10 cellular contexts compared by ENCODE assay signal in the genomic region with DNA sequence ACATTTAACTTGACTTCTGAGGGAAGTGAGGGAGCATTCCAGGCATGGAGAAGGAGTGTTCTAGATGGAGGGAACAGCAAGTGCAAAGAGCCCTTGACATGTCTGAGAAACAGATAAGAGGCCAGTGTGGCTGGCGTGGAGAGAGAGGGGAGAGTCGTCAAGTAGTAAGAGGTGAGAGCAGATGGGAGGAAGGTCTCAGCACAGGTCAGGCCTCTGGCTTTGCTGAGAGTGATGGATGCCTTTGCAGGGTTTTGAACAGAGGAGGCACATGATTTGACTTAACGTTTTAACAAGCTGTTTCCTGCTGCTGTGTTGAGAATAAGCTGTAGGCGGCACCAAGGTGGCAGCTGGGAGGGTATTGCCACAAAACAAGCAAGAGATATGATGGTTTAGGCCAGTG.
DNase-seq lines count a peak whose midpoint lies in the region; ATAC-seq and TF ChIP-seq lines count a peak whose summit lies in the region.
"Had no signal": no experiment of that assay in that cellular context is flagged by ENCODE, and none has a peak within 500 bp of the region (broad histone marks: within the 10 kb centered on the region; RNA-seq: fewer than 3 reads in every experiment).

No MANE protein-coding gene starts in this region.

- TF ChIP-seq CTCF in OCI-LY7 (conservative IDR thresholded peaks at IDR 0.05; ENCODE audit: low read length): no peak
- TF ChIP-seq CTCF in fibroblast of lung (conservative IDR thresholded peaks at IDR 0.05 in 1 of 2, IDR thresholded peaks at IDR 0.05 in 1 of 2; ENCODE audit: low read depth in 1 of 2, low read length in 2 of 2): no peak
- TF ChIP-seq CTCF in spleen (IDR thresholded peaks at IDR 0.05 in 8 of 11, conservative IDR thresholded peaks at IDR 0.05 in 3 of 11): peak in 1 of 11 experiments; percentile 11

- H2AFZ ChIP-seq in OCI-LY7 (ENCODE audit: low read length) (no peak overlapping the region), fibroblast of lung (ENCODE audit: low read length) (no peak overlapping the region)

- no peak overlapping the region for H3K4me3 ChIP-seq in OCI-LY7 (ENCODE audit: low read depth, low read length, poor library complexity, severe bottlenecking)
- H3K4me3 ChIP-seq in fibroblast of lung (replicated peaks in 1 of 4; ENCODE audit: control extremely low read depth in 1 of 4, insufficient read depth in 1 of 4, low read depth in 3 of 4, low read length in 4 of 4): no peak overlapping the region
- H3K4me3 ChIP-seq in spleen: no peak overlapping the region

- H3K36me3 ChIP-seq in OCI-LY7 (ENCODE audit: insufficient read depth, low read length) (peaks cover 9% of the 10 kb centered on the region; the same call in 1 of the 2 replicates), fibroblast of lung (ENCODE audit: control insufficient read depth, insufficient read depth, low read length) (no peaks in the 10 kb centered on the region), spleen (peaks cover 0 to 7% (median 0%) of the 10 kb centered on the region in 6 donors)
- H3K36me3 ChIP-seq: neutrophil had no signal

- CTCF ChIA-PET in OCI-LY7 (lab: Charles Lee; ENCODE audit: unreplicated experiment): no interaction called here

- BruUV-seq in OCI-LY7 (replicated peaks; lab: Mats Ljungman, UMichigan): no TSS peak

- H3K27ac ChIP-seq in OCI-LY7 (ENCODE audit: low read depth, low read length, poor library complexity, severe bottlenecking) (no peak overlapping the region), fibroblast of lung (ENCODE audit: insufficient read depth, low read length) (peak overlapping the region; percentile 70), spleen (peak overlapping the region in 6 of 8 donors; percentile 32 to 53 (median 46))
- H3K27ac ChIP-seq: neutrophil had no signal

- H3K9ac ChIP-seq in fibroblast of lung (ENCODE audit: insufficient read depth, low read length): no peak overlapping the region

- TF ChIP-seq POLR2A in spleen (IDR thresholded peaks at IDR 0.05): no peak

- DNase-seq in ELR (ENCODE audit: low read depth) (peak; percentile 38), OCI-LY7 (ENCODE audit: low spot score) (peak; percentile 5), fibroblast of lung (ENCODE audit: low read depth in 2 of 2) (peak in 1 of 2 donors; percentile 30), spleen (no peak), HPDE6-E6E7 (ENCODE audit: extremely low spot score) (no peak), NCI-H2107 (lab: John Stamatoyannopoulos, UW) (no peak)
- DNase-seq: effector CD4-positive, alpha-beta T cell had no signal

- no peak for ATAC-seq in HG02870 (IDR thresholded peaks at IDR 0.05; ENCODE audit: unreplicated experiment)
- no peak for ATAC-seq in GM18498 (IDR thresholded peaks at IDR 0.05; ENCODE audit: unreplicated experiment)

- H3K9me3 ChIP-seq in OCI-LY7 (ENCODE audit: low read length) (peaks cover 12% of the 10 kb centered on the region; the same call in 1 of the 2 replicates), fibroblast of lung (ENCODE audit: control insufficient read depth, insufficient read depth, low read depth, low read length) (no peaks in the 10 kb centered on the region), spleen (peaks cover 3 to 18% (median 15%) of the 10 kb centered on the region in 8 donors)
- H3K9me3 ChIP-seq: neutrophil had no signal

- no peaks in the 10 kb centered on the region for H3K79me2 ChIP-seq in OCI-LY7 (ENCODE audit: insufficient read depth, low read depth, low read length)
- H3K79me2 ChIP-seq in fibroblast of lung (ENCODE audit: control insufficient read depth, insufficient read depth, low read length): peaks cover 23% of the 10 kb centered on the region

- H3K27me3 ChIP-seq in fibroblast of lung (ENCODE audit: control insufficient read depth, insufficient read depth, low read length) (no peaks in the 10 kb centered on the region), spleen (replicated peaks in 1 of 7) (no peaks in the 10 kb centered on the region)
- H3K27me3 ChIP-seq: neutrophil had no signal

- 0 out of 2 replicates have a peak, but pooled peaks cover 2% of the 10 kb centered on the region for H3K9me2 ChIP-seq in OCI-LY7 (ENCODE audit: insufficient read depth, low read length)

- H3K4me1 ChIP-seq in OCI-LY7 (ENCODE audit: insufficient read depth, low read length, poor library complexity, severe bottlenecking) (no peaks in the 10 kb centered on the region), fibroblast of lung (ENCODE audit: control insufficient read depth, extremely low read depth, insufficient read depth, low read length) (peaks cover 30% of the 10 kb centered on the region), spleen (peaks cover 0 to 71% (median 34%) of the 10 kb centered on the region in 6 donors)

- WGBS in spleen, 5 donors: 29 to 41% (median 39%) methylated on average over 4 of the region's 4 CpGs

- POLR2A ChIA-PET in OCI-LY7 (lab: Charles Lee): no interaction called here

- H3K4me2 ChIP-seq in OCI-LY7 (ENCODE audit: low read length): no peak overlapping the region
- peak overlapping the region; percentile 60 for H3K4me2 ChIP-seq in fibroblast of lung (ENCODE audit: extremely low read depth, insufficient read depth, low read length)

- intact Hi-C loops in OCI-LY7 (cut with micrococcal nuclease; ENCODE audit: unreplicated experiment): no loop called here
- intact Hi-C loops in spleen (cut with DNase I; ENCODE audit: low total_unique reads): no loop called here

- no peaks in the 10 kb centered on the region for H4K20me1 ChIP-seq in OCI-LY7 (ENCODE audit: insufficient read depth, low read length)
- H4K20me1 ChIP-seq in fibroblast of lung (ENCODE audit: control insufficient read depth, extremely low read depth, insufficient read depth, low read length): no peaks in the 10 kb centered on the region

Comparison
In these comparisons a context has a peak if more than half of its experiments do, and no peak if none do; other contexts are left out.
1. DNase-seq: peak in ELR (single experiment) and OCI-LY7 (single experiment); none in spleen (single experiment), HPDE6-E6E7 (single experiment) and NCI-H2107 (single experiment).